In the genomic region with DNA sequence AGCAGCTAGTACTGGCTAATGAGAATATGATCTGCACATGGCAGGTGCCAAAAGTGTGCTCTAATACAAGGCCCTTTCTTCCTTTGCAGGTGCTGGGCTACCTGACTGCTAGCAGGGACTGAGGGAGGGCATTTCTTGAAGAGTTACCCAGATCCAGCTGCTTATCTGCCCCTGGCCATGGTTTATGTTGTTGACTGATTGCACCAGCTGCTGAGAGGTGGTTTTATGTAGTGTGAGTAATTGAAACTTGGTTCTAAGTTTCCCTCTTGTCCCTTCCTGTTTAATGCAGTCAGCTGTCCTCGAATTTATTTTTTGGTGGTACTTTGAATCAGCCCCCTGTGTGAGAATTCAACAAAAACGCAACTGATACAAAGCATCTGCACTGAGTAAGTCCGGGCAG, we compare ENCODE assay signal across 18 cellular contexts.
DNase-seq lines count a peak whose midpoint lies in the region; ATAC-seq and TF ChIP-seq lines count a peak whose summit lies in the region.
"Had no signal": no experiment of that assay in that cellular context is flagged by ENCODE, and none has a peak within 500 bp of the region (broad histone marks: within the 10 kb centered on the region; RNA-seq: fewer than 3 reads in every experiment).

No MANE protein-coding gene starts in this region.

- H3F3A ChIP-seq in SK-N-SH (replicated peaks; ENCODE audit: insufficient read depth): peaks cover 4% of the 10 kb centered on the region

- TF ChIP-seq POLR2A in gastroesophageal sphincter (IDR thresholded peaks at IDR 0.05): no peak

- in situ Hi-C loops in Panc1 (cut with HindIII; ENCODE audit: low pct_unique_long_range_greater_than_20kb, low sequenced_read_pairs): no loop called here

- ATAC-seq in SK-N-SH treated with all-trans-retinoic acid at 6 μM for 48 hours (no peak), Panc1 (0 out of 2 replicates have a peak, but pooled peaks have one; percentile 7), gastroesophageal sphincter (no peak), thoracic aorta (ENCODE audit: insufficient number of reproducible peaks, low FRiP score, low read depth) (no peak)
- ATAC-seq: activated T-cell treated with anti-CD3 and anti-CD28 coated beads, Interleukin-2, amount 50 U/mL, for 72 hours; effector memory CD8-positive, alpha-beta T cell; GM12878 had no signal

- peaks cover 30 to 51% of the 10 kb centered on the region in 2 experiments; a peak in 3 of 4 replicates for H3K4me1 ChIP-seq in SK-N-SH (ENCODE audit: control insufficient read depth in 1 of 2, insufficient read depth in 2 of 2, low read depth in 1 of 2, low read length in 1 of 2)
- H3K4me1 ChIP-seq in Panc1 (ENCODE audit: control insufficient read depth, insufficient read depth, low read length): 0 out of 2 replicates have a peak, but pooled peaks cover 2% of the 10 kb centered on the region
- H3K4me1 ChIP-seq in gastroesophageal sphincter: peaks cover 0 to 54% (median 5%) of the 10 kb centered on the region in 3 donors
- H3K4me1 ChIP-seq in thoracic aorta (ENCODE audit: control insufficient read depth in 1 of 2, low read depth in 2 of 2): peaks cover 37 to 92% of the 10 kb centered on the region in 2 donors
- H3K4me1 ChIP-seq: uterus had no signal

- no peak for TF ChIP-seq CTCF in SK-N-SH (IDR thresholded peaks at IDR 0.05)
- no peak for TF ChIP-seq CTCF in Panc1 (IDR thresholded peaks at IDR 0.05)
- no peak for TF ChIP-seq CTCF in gastroesophageal sphincter (IDR thresholded peaks at IDR 0.05)
- TF ChIP-seq CTCF in thoracic aorta (IDR thresholded peaks at IDR 0.05): no peak

- H3K36me3 ChIP-seq in SK-N-SH (replicated peaks in 1 of 2; ENCODE audit: control insufficient read depth in 1 of 2, insufficient read depth in 2 of 2, low read length in 1 of 2) (no peaks in the 10 kb centered on the region), Panc1 (ENCODE audit: control insufficient read depth, insufficient read depth, low read length) (no peaks in the 10 kb centered on the region), gastroesophageal sphincter (no peaks in the 10 kb centered on the region), thoracic aorta (no peaks in the 10 kb centered on the region)
- H3K36me3 ChIP-seq: HAP-1, ovary, uterus had no signal

- 89% methylated on average over 3 of the region's 3 CpGs for WGBS in SK-N-SH (ENCODE audit: low lambda C conversion rate)
- WGBS in gastroesophageal sphincter (ENCODE audit: low coverage in 1 of 2), 2 donors: 46 to 62% methylated on average over 3 of the region's 3 CpGs

- no peaks in the 10 kb centered on the region for H4K20me1 ChIP-seq in SK-N-SH (ENCODE audit: insufficient read depth)

- no TSS peak for BruUV-seq in Panc1 (replicated peaks; lab: Mats Ljungman, UMichigan)

- POLR2A ChIA-PET in SK-N-SH (lab: Yijun Ruan, JAX): no interaction called here
- POLR2A ChIA-PET in Panc1 (lab: Charles Lee): no interaction called here

- H3K27ac ChIP-seq in SK-N-SH (ENCODE audit: low read depth in 2 of 2, low read length in 1 of 2) (peak overlapping the region in 1 of 2 experiments; percentile 48; a peak in 1 of 4 replicates), Panc1 (ENCODE audit: low read length) (no peak overlapping the region), gastroesophageal sphincter (peak overlapping the region in 3 of 4 donors; percentile 28 to 36 (median 28)), thoracic aorta (peak overlapping the region; percentile 83 to 86)
- H3K27ac ChIP-seq: ovary, uterus had no signal

- H3K9me3 ChIP-seq in SK-N-SH (no peaks in the 10 kb centered on the region), Panc1 (ENCODE audit: control insufficient read depth, insufficient read depth, low read depth, low read length) (no peaks in the 10 kb centered on the region), gastroesophageal sphincter (no peaks in the 10 kb centered on the region), thoracic aorta (no peaks in the 10 kb centered on the region)
- H3K9me3 ChIP-seq: HAP-1, ovary, uterus had no signal

- intact Hi-C loops in Panc1 (cut with micrococcal nuclease; ENCODE audit: unreplicated experiment): no loop called here

- TF ChIP-seq EP300 in SK-N-SH (IDR thresholded peaks at IDR 0.05; ENCODE audit: borderline replicate concordance in 1 of 2, low read depth in 1 of 2, low read length in 1 of 2) (no peak), gastroesophageal sphincter (IDR thresholded peaks at IDR 0.05) (no peak)

- no peak overlapping the region for H2AFZ ChIP-seq in SK-N-SH (ENCODE audit: low read depth)

- peaks cover 17% of the 10 kb centered on the region for H3K79me2 ChIP-seq in SK-N-SH (ENCODE audit: insufficient read depth)

- TF ChIP-seq RAD21 in SK-N-SH (IDR thresholded peaks at IDR 0.05; ENCODE audit: low read length): no peak

- H3K9me2 ChIP-seq in SK-N-SH: no peaks in the 10 kb centered on the region

- no peak for DNase-seq in SK-N-SH
- DNase-seq in Panc1 (ENCODE audit: low read depth, low spot score): peak; percentile 17
- DNase-seq in thoracic aorta (ENCODE audit: low spot score): no peak
- no peak for DNase-seq in iPS-NIHi11 (ENCODE audit: low spot score)
- no peak for DNase-seq in NCI-H187 treated with DMSO at 0.1 percent for 48 hours (lab: John Stamatoyannopoulos, UW)
- no peak for DNase-seq in hypothalamus (lab: John Stamatoyannopoulos, UW)
- DNase-seq: activated T-cell treated with anti-CD3 and anti-CD28 coated beads, Interleukin-2, amount 50 U/mL, for 72 hours; effector memory CD8-positive, alpha-beta T cell; glutamatergic neuron; NCI-H1048; NCI-H748 treated with DMSO at 0.1 percent for 48 hours; ovary; stimulated activated CD8-positive, alpha-beta memory T cell treated with anti-CD3 and anti-CD28 coated beads, Interleukin-4, amount 100 ng/mL, for 48 hours; uterus had no signal

- CTCF ChIA-PET in SK-N-SH (lab: Yijun Ruan, JAX) (interaction anchor here (1.2 kb wide), 1 partner anchor 16 kb away, joined by 3 read pairs; no protein-coding TSS in a partner anchor), Panc1 (lab: Charles Lee) (no interaction called here)

- no peak overlapping the region for H3K9ac ChIP-seq in SK-N-SH

- H3K4me3 ChIP-seq in SK-N-SH (ENCODE audit: low read depth in 2 of 2, low read length in 1 of 2) (no peak overlapping the region), Panc1 (ENCODE audit: low read depth in 2 of 2, low read length in 2 of 2) (no peak overlapping the region), gastroesophageal sphincter (no peak overlapping the region), thoracic aorta (no peak overlapping the region)
- H3K4me3 ChIP-seq: GM12878, HAP-1, ovary, uterus had no signal

- H3K27me3 ChIP-seq in SK-N-SH (ENCODE audit: insufficient read depth): no peaks in the 10 kb centered on the region
- no peaks in the 10 kb centered on the region for H3K27me3 ChIP-seq in Panc1 (ENCODE audit: control insufficient read depth, insufficient read depth, low read length)
- H3K27me3 ChIP-seq in gastroesophageal sphincter: no peaks in the 10 kb centered on the region
- H3K27me3 ChIP-seq in thoracic aorta (replicated peaks; ENCODE audit: insufficient read depth): no peaks in the 10 kb centered on the region
- H3K27me3 ChIP-seq: ovary, uterus had no signal

- peak overlapping the region; percentile 35 for H3K4me2 ChIP-seq in SK-N-SH

TF ChIP-seq in SK-N-SH, 30 proteins besides CTCF, POLR2A, EP300 and RAD21:
- TF ChIP-seq, protein P1, sequence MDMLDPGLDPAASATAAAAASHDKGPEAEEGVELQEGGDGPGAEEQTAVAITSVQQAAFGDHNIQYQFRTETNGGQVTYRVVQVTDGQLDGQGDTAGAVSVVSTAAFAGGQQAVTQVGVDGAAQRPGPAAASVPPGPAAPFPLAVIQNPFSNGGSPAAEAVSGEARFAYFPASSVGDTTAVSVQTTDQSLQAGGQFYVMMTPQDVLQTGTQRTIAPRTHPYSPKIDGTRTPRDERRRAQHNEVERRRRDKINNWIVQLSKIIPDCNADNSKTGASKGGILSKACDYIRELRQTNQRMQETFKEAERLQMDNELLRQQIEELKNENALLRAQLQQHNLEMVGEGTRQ (IDR thresholded peaks at IDR 0.05; ENCODE audit: borderline replicate concordance, low read depth, low read length): no peak
- no peak for TF ChIP-seq GATA2 (CRISPR knock-in tag; IDR thresholded peaks at IDR 0.05)
- TF ChIP-seq ELF1 (IDR thresholded peaks at IDR 0.05): no peak
- no peak for TF ChIP-seq SIN3A (IDR thresholded peaks at IDR 0.05; ENCODE audit: borderline replicate concordance, low read depth, low read length)
- no peak for TF ChIP-seq NRF1 (IDR thresholded peaks at IDR 0.05; ENCODE audit: low read depth, low read length)
- no peak for TF ChIP-seq JUND (IDR thresholded peaks at IDR 0.05)
- no peak for TF ChIP-seq RFX5 (IDR thresholded peaks at IDR 0.05; ENCODE audit: low read length)
- TF ChIP-seq FOXM1 (IDR thresholded peaks at IDR 0.05; ENCODE audit: low read depth): no peak
- no peak for TF ChIP-seq TEAD4 (IDR thresholded peaks at IDR 0.05; ENCODE audit: borderline replicate concordance, insufficient read depth)
- no peak for TF ChIP-seq GABPA (IDR thresholded peaks at IDR 0.05; ENCODE audit: low read depth)
- TF ChIP-seq RCOR1 (IDR thresholded peaks at IDR 0.05; ENCODE audit: low read length): no peak

TF ChIP-seq in SK-N-SH treated with all-trans-retinoic acid at 6 μM for 48 hours, 23 proteins besides CTCF, POLR2A, EP300 and RAD21:
- TF ChIP-seq, protein P2, sequence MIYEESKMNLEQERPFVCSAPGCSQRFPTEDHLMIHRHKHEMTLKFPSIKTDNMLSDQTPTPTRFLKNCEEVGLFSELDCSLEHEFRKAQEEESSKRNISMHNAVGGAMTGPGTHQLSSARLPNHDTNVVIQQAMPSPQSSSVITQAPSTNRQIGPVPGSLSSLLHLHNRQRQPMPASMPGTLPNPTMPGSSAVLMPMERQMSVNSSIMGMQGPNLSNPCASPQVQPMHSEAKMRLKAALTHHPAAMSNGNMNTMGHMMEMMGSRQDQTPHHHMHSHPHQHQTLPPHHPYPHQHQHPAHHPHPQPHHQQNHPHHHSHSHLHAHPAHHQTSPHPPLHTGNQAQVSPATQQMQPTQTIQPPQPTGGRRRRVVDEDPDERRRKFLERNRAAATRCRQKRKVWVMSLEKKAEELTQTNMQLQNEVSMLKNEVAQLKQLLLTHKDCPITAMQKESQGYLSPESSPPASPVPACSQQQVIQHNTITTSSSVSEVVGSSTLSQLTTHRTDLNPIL (CRISPR knock-in tag; IDR thresholded peaks at IDR 0.05; ENCODE audit: low read depth): no peak
- TF ChIP-seq, protein P3, sequence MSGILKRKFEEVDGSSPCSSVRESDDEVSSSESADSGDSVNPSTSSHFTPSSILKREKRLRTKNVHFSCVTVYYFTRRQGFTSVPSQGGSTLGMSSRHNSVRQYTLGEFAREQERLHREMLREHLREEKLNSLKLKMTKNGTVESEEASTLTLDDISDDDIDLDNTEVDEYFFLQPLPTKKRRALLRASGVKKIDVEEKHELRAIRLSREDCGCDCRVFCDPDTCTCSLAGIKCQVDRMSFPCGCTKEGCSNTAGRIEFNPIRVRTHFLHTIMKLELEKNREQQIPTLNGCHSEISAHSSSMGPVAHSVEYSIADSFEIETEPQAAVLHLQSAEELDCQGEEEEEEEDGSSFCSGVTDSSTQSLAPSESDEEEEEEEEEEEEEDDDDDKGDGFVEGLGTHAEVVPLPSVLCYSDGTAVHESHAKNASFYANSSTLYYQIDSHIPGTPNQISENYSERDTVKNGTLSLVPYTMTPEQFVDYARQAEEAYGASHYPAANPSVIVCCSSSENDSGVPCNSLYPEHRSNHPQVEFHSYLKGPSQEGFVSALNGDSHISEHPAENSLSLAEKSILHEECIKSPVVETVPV (CRISPR knock-in tag; IDR thresholded peaks at IDR 0.05): no peak
- no peak for TF ChIP-seq PPARA (CRISPR knock-in tag; IDR thresholded peaks at IDR 0.05; ENCODE audit: borderline replicate concordance)
